Comparison of ENCODE assay signal across 13 cellular contexts in the genomic region with DNA sequence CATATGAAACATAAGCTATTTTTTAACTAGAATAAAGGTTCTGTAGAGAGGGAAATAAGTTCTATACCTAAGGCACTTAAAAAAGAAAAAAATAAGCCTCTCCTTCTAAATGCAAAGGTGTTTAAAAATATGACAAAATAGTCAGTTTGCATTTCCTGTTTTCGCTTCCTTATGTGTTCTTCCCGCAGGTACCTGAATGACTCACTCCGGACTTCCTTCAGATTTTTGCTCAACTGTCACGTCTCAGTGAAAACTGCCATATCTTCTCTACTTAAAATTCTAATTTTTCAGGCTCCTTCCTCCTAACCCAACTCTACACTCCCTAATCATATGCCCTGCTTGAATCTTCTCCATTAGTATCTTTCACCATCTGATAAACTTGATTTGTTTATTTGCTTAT.
DNase-seq lines count a peak whose midpoint lies in the region; ATAC-seq and TF ChIP-seq lines count a peak whose summit lies in the region.
"Had no signal": no experiment of that assay in that cellular context is flagged by ENCODE, and none has a peak within 500 bp of the region (broad histone marks: within the 10 kb centered on the region; RNA-seq: fewer than 3 reads in every experiment).

No MANE protein-coding gene starts in this region.

- H3K27ac ChIP-seq in RWPE2 (ENCODE audit: poor library complexity, severe bottlenecking) (no peak overlapping the region), ascending aorta (no peak overlapping the region)
- H3K27ac ChIP-seq: testis had no signal

- no peaks in the 10 kb centered on the region for H3K27me3 Mint-ChIP-seq in chondrocyte (ENCODE audit: low read depth)

- H3K4me3 Mint-ChIP-seq in chondrocyte (ENCODE audit: unreplicated experiment), result no peak overlapping the region

- DNase-seq in RWPE2 (ENCODE audit: low spot score) (no peak), activated gamma-delta T cell (lab: John Stamatoyannopoulos, UW) (no peak), chondrocyte (ENCODE audit: low spot score) (no peak), ascending aorta (ENCODE audit: low spot score in 2 of 2) (no peak), hepatic stellate cell (ENCODE audit: low spot score) (no peak)
- DNase-seq: amygdala, midbrain, NCI-H1694, T1000, testis had no signal

- TF ChIP-seq CTCF in RWPE2 (IDR thresholded peaks at IDR 0.05; ENCODE audit: poor library complexity, severe bottlenecking) (no peak), chondrocyte (IDR thresholded peaks at IDR 0.05) (no peak), ascending aorta (IDR thresholded peaks at IDR 0.05) (no peak)

- no peaks in the 10 kb centered on the region for H3K36me3 Mint-ChIP-seq in chondrocyte (ENCODE audit: low read depth)

- no peaks in the 10 kb centered on the region for H3K36me3 ChIP-seq in RWPE2 (ENCODE audit: low read depth)
- no peaks in the 10 kb centered on the region for H3K36me3 ChIP-seq in ascending aorta

- H3K4me1 ChIP-seq in RWPE2 (ENCODE audit: insufficient read depth, poor library complexity, severe bottlenecking) (peaks cover 7% of the 10 kb centered on the region), ascending aorta (no peaks in the 10 kb centered on the region)
- H3K4me1 ChIP-seq: testis had no signal

- no peaks in the 10 kb centered on the region for H3K4me1 Mint-ChIP-seq in chondrocyte (ENCODE audit: low read depth)

- peak; percentile 98 for ATAC-seq in GM18909 (IDR thresholded peaks at IDR 0.05; ENCODE audit: poor library complexity, unreplicated experiment)
- peak; percentile 86 for ATAC-seq in GM21737 (IDR thresholded peaks at IDR 0.05; ENCODE audit: unreplicated experiment)
- peak; percentile 51 for ATAC-seq in HG03139 (IDR thresholded peaks at IDR 0.05; ENCODE audit: unreplicated experiment)
- ATAC-seq in RWPE2 (ENCODE audit: low read depth), result peak; percentile 63; the same call in 2 of the 3 replicates

- H3K27ac Mint-ChIP-seq in chondrocyte (ENCODE audit: unreplicated experiment), result no peak overlapping the region

- no peaks in the 10 kb centered on the region for H3K9me3 ChIP-seq in RWPE2 (ENCODE audit: severe bottlenecking)
- no peaks in the 10 kb centered on the region for H3K9me3 ChIP-seq in ascending aorta
- H3K9me3 ChIP-seq: testis had no signal

- no peaks in the 10 kb centered on the region for H3K9me3 Mint-ChIP-seq in chondrocyte (ENCODE audit: low read depth)

- no peaks in the 10 kb centered on the region for H3K27me3 ChIP-seq in RWPE2 (ENCODE audit: insufficient read depth, poor library complexity, severe bottlenecking)
- H3K27me3 ChIP-seq in ascending aorta, result no peaks in the 10 kb centered on the region
- H3K27me3 ChIP-seq: testis had no signal

- H3K4me3 ChIP-seq in RWPE2 (ENCODE audit: severe bottlenecking), result no peak overlapping the region
- H3K4me3 ChIP-seq in ascending aorta, result no peak overlapping the region
- H3K4me3 ChIP-seq: testis had no signal

- intact Hi-C loops in ascending aorta (cut with DNase I), result no loop called here
